8 cellular contexts compared by ENCODE assay signal in genomic region chr10:12350925-12351324, GRCh38. TPM values are rescaled to one million over a fixed set of nuclear protein-coding genes. Genes with fewer than 3 reads are reported as not detected.
DNase-seq lines count a peak whose midpoint lies in the region; ATAC-seq and TF ChIP-seq lines count a peak whose summit lies in the region.

No MANE protein-coding gene starts in this region.

- peak overlapping the region; percentile 83 for H3K4me3 ChIP-seq in AG04449 (ENCODE audit: low read depth, low read length)
- H3K4me3 ChIP-seq in HUES64 (ENCODE audit: low read length): peak overlapping the region; percentile 74
- peak overlapping the region; percentile 83 for H3K4me3 ChIP-seq in naive thymus-derived CD4-positive, alpha-beta T cell (ENCODE audit: low read length)

- ATAC-seq in central memory CD8-positive, alpha-beta T cell (replicated peaks; ENCODE audit: extremely low read depth, poor library complexity, severe bottlenecking): no peak
- ATAC-seq in naive thymus-derived CD4-positive, alpha-beta T cell: no peak
- ATAC-seq in GM18861 (IDR thresholded peaks at IDR 0.05; ENCODE audit: unreplicated experiment) (no peak), GM18868 (IDR thresholded peaks at IDR 0.05; ENCODE audit: unreplicated experiment) (no peak)

- TF ChIP-seq CTCF in AG04449 (IDR thresholded peaks at IDR 0.05; ENCODE audit: insufficient read depth, low read length, missing control alignments) (no peak), GM20000 (IDR thresholded peaks at IDR 0.05; ENCODE audit: extremely low read depth, missing control alignments) (no peak)

- no peaks in the 10 kb centered on the region for H3K36me3 ChIP-seq in HUES64 (ENCODE audit: insufficient read depth, low read length)
- H3K36me3 ChIP-seq in naive thymus-derived CD4-positive, alpha-beta T cell (ENCODE audit: control insufficient read depth in 2 of 3, insufficient read depth in 3 of 3, low read length in 3 of 3): peaks cover 0 to 4% (median 0%) of the 10 kb centered on the region in 3 experiments

- no peaks in the 10 kb centered on the region for H3K27me3 Mint-ChIP-seq in central memory CD8-positive, alpha-beta T cell
- peaks cover 0 to 62% (median 0%) of the 10 kb centered on the region in 5 donors for H3K27me3 Mint-ChIP-seq in naive thymus-derived CD4-positive, alpha-beta T cell

- no peaks in the 10 kb centered on the region for H3K9me3 Mint-ChIP-seq in central memory CD8-positive, alpha-beta T cell
- no peaks in the 10 kb centered on the region for H3K9me3 Mint-ChIP-seq in naive thymus-derived CD4-positive, alpha-beta T cell

- peaks cover 13% of the 10 kb centered on the region for H3K4me1 ChIP-seq in HUES64 (ENCODE audit: insufficient read depth, low read length)
- H3K4me1 ChIP-seq in naive thymus-derived CD4-positive, alpha-beta T cell (ENCODE audit: control insufficient read depth in 2 of 2, insufficient read depth in 2 of 2, low read length in 2 of 2): peaks cover 18 to 19% of the 10 kb centered on the region in 2 donors

- no peak overlapping the region for H3K9ac ChIP-seq in HUES64 (ENCODE audit: low read depth, low read length)

- POLR2A ChIA-PET in AG04449 (lab: Yijun Ruan, JAX): no interaction called here
- POLR2A ChIA-PET in naive thymus-derived CD4-positive, alpha-beta T cell (lab: Charles Lee): interaction anchor here (2.0 kb wide), 1 partner anchor 14 kb away, joined by 11 read pairs; no protein-coding TSS in a partner anchor

- H3K36me3 Mint-ChIP-seq in central memory CD8-positive, alpha-beta T cell (ENCODE audit: insufficient read depth): peaks cover 31% of the 10 kb centered on the region
- H3K36me3 Mint-ChIP-seq in naive thymus-derived CD4-positive, alpha-beta T cell: peaks cover 0 to 10% (median 0%) of the 10 kb centered on the region in 5 donors

- H3K9me3 ChIP-seq in HUES64 (ENCODE audit: insufficient read depth, low read depth, low read length): no peaks in the 10 kb centered on the region
- no peaks in the 10 kb centered on the region for H3K9me3 ChIP-seq in naive thymus-derived CD4-positive, alpha-beta T cell (ENCODE audit: control insufficient read depth in 2 of 3, low read length in 3 of 3)

- H3K27ac ChIP-seq in HUES64 (ENCODE audit: low read depth, low read length): no peak overlapping the region
- peak overlapping the region; percentile 89 for H3K27ac ChIP-seq in naive thymus-derived CD4-positive, alpha-beta T cell (ENCODE audit: low read depth, low read length)

- WGBS in HUES64: 10% methylated on average over 7 of the region's 9 CpGs

- peak overlapping the region; percentile 98 for H3K4me3 Mint-ChIP-seq in central memory CD8-positive, alpha-beta T cell
- peak overlapping the region; percentile 78 to 99 (median 94) for H3K4me3 Mint-ChIP-seq in naive thymus-derived CD4-positive, alpha-beta T cell

- peaks cover 42% of the 10 kb centered on the region for H3K27me3 ChIP-seq in HUES64 (ENCODE audit: insufficient read depth, low read length)
- H3K27me3 ChIP-seq in naive thymus-derived CD4-positive, alpha-beta T cell (ENCODE audit: control insufficient read depth in 2 of 2, insufficient read depth in 2 of 2, low read length in 2 of 2): no peaks in the 10 kb centered on the region

- intact Hi-C loops in naive thymus-derived CD4-positive, alpha-beta T cell (cut with micrococcal nuclease): loop anchor here (1.0 to 10.0 kb wide), 7 partner anchors 16 to 1436 kb away; partner anchors contain the start of gene OPTN (in 1 of the 2)

- DNase-seq in AG04449 (ENCODE audit: low read depth, low spot score) (no peak), NCI-H82 treated with DMSO at 0.1 percent for 48 hours (lab: John Stamatoyannopoulos, UW; ENCODE audit: unreplicated experiment) (no peak), GM20000 (ENCODE audit: low spot score) (no peak)
- no peak for DNase-seq in central memory CD8-positive, alpha-beta T cell (ENCODE audit: low spot score in 2 of 2)
- DNase-seq in naive thymus-derived CD4-positive, alpha-beta T cell: no peak

- peaks cover 49% of the 10 kb centered on the region for H3K4me1 Mint-ChIP-seq in central memory CD8-positive, alpha-beta T cell
- peaks cover 30 to 61% (median 49%) of the 10 kb centered on the region in 7 donors for H3K4me1 Mint-ChIP-seq in naive thymus-derived CD4-positive, alpha-beta T cell

- peak overlapping the region; percentile 99 for H3K27ac Mint-ChIP-seq in central memory CD8-positive, alpha-beta T cell (ENCODE audit: low read depth)
- H3K27ac Mint-ChIP-seq in naive thymus-derived CD4-positive, alpha-beta T cell: peak overlapping the region; percentile 78 to 98 (median 95)

- CTCF ChIA-PET in AG04449 (lab: Yijun Ruan, JAX): interaction anchor here (0.9 to 2.3 kb wide), 4 partner anchors 8 to 359 kb away, joined by 3 to 8 read pairs (median 4); no protein-coding TSS in a partner anchor
- CTCF ChIA-PET in naive thymus-derived CD4-positive, alpha-beta T cell (lab: Charles Lee): interaction anchor here (2.0 kb wide), 1 partner anchor 87 kb away, joined by 6 read pairs; no protein-coding TSS in a partner anchor

RNA-seq across cellular contexts. Expression of gene CAMK1D, which starts 1.6 kb away (rescaled TPM):
- 4.1 TPM for polyA plus RNA-seq in HUES64 (2013, experiment 1 of 2)
- polyA plus RNA-seq in HUES64 (2013, experiment 2 of 2): 4.8 TPM
- 10 to 100 TPM; 12.5 to 43.2 (median 18.7) TPM for total RNA-seq in naive thymus-derived CD4-positive, alpha-beta T cell
- 10 to 100 TPM; 14.9 to 18.6 TPM for polyA plus RNA-seq in naive thymus-derived CD4-positive, alpha-beta T cell
